ENCODE assay signal across 9 cellular contexts in the genomic region with DNA sequence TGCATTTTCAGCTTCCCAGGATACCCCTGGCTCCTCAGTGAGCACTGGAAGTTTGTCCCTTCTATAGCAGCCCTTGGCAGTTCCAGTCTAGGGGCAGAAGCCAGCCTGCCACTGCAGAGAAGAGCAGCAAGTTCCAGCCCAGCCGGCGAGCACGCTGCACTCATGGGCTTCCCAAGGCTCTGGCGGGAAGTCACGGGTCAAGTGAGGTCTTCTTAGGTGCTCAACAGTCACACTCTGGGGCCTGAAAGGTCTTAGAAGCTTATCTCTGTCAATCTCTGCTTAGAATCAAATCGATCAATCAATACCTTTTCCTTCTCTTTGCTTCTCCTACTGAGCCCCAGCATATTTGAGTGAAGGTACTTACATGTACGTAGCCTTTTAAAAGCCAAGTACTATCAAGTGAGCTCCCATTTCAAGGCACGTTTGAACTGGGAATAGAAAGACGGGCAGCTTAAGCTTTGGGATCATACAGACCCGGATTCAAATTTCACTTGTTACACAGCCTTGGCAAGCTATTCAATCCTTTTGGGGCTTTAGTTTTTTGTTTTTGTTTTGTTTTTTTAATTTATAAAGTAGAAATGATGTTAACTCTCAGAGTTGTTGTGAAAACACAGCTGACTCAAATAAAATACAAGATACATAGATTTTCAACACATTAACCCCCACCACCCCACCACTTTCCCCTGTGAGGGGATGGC.
DNase-seq lines count a peak whose midpoint lies in the region; ATAC-seq, FAIRE-seq and TF ChIP-seq lines count a peak whose summit lies in the region.
"Had no signal": no experiment of that assay in that cellular context is flagged by ENCODE, and none has a peak within 500 bp of the region (broad histone marks: within the 10 kb centered on the region; RNA-seq: fewer than 3 reads in every experiment).

No MANE protein-coding gene starts in this region.

- H3K27ac ChIP-seq in brain microvascular endothelial cell (peak overlapping the region; percentile 84), right lobe of liver (peak overlapping the region in 2 of 3 donors; percentile 69 to 81), tibial artery (peak overlapping the region; percentile 84 to 90)

- peak; percentile 1 to 20 (median 14) for ATAC-seq in right lobe of liver
- ATAC-seq in HG02678 (IDR thresholded peaks at IDR 0.05; ENCODE audit: unreplicated experiment), result no peak

- no peak for FAIRE-seq in urothelium cell line (lab: Jason Lieb, UNC)

- DNase-seq in activated effector memory CD4-positive, alpha-beta T cell treated with anti-CD3 and anti-CD28 coated beads, Interleukin-2, amount 50 U/mL, for 16 hours, result peak; percentile 59
- DNase-seq in activated effector memory CD4-positive, alpha-beta T cell treated with Interleukin-2 at 50 U/mL for 16 hours, result no peak
- DNase-seq in brain microvascular endothelial cell, result no peak
- DNase-seq in right lobe of liver, result no peak
- no peak for DNase-seq in tibial artery
- no peak for DNase-seq in NCI-H446 treated with DMSO at 0.1 percent for 48 hours (lab: John Stamatoyannopoulos, UW)
- DNase-seq in urothelium cell line (ENCODE audit: low spot score), result no peak
- DNase-seq: NCI-H524 treated with DMSO at 0.1 percent for 48 hours had no signal

- H3K4me1 ChIP-seq in right lobe of liver (peaks cover 0 to 69% (median 29%) of the 10 kb centered on the region in 4 donors), tibial artery (peaks cover 0 to 72% (median 45%) of the 10 kb centered on the region in 4 donors)

- intact Hi-C loops in right lobe of liver (cut with DNase I) (no loop called here), tibial artery (cut with DNase I; ENCODE audit: low total_unique reads) (no loop called here)

- no peak overlapping the region for H3K4me3 ChIP-seq in brain microvascular endothelial cell (ENCODE audit: low read depth, low read length)
- no peak overlapping the region for H3K4me3 ChIP-seq in right lobe of liver
- H3K4me3 ChIP-seq in tibial artery, result no peak overlapping the region

- WGBS in right lobe of liver (ENCODE audit: insufficient coverage, low coverage, low lambda C conversion rate, missing lambda C conversion rate), result 71% methylated on average over 10 of the region's 10 CpGs

- no peaks in the 10 kb centered on the region for H3K9me3 ChIP-seq in right lobe of liver
- H3K9me3 ChIP-seq in tibial artery, result no peaks in the 10 kb centered on the region

- no peak for TF ChIP-seq POLR2A in right lobe of liver (IDR thresholded peaks at IDR 0.05)

- H3K36me3 ChIP-seq in brain microvascular endothelial cell (replicated peaks) (peaks cover 86% of the 10 kb centered on the region), right lobe of liver (peaks cover 0 to 19% (median 11%) of the 10 kb centered on the region in 4 donors), tibial artery (peaks cover 21 to 70% (median 47%) of the 10 kb centered on the region in 3 donors)

- no peaks in the 10 kb centered on the region for H3K27me3 ChIP-seq in brain microvascular endothelial cell (replicated peaks)
- no peaks in the 10 kb centered on the region for H3K27me3 ChIP-seq in right lobe of liver
- no peaks in the 10 kb centered on the region for H3K27me3 ChIP-seq in tibial artery

- in situ Hi-C loops in brain microvascular endothelial cell (cut with HindIII; ENCODE audit: low pct_ligation_motif_present, low sequenced_read_pairs), result no loop called here

- TF ChIP-seq CTCF in brain microvascular endothelial cell (IDR thresholded peaks at IDR 0.05; ENCODE audit: low read depth, low read length, missing control alignments) (no peak), right lobe of liver (IDR thresholded peaks at IDR 0.05) (no peak), tibial artery (IDR thresholded peaks at IDR 0.05) (no peak)
